In genomic region chr10:75402486-75403143, GRCh38 we compare ENCODE assay signal across 8 cellular contexts. TPM values are rescaled to one million over a fixed set of nuclear protein-coding genes. Genes with fewer than 3 reads are reported as not detected.
DNase-seq lines count a peak whose midpoint lies in the region; ATAC-seq, FAIRE-seq and TF ChIP-seq lines count a peak whose summit lies in the region.

No MANE protein-coding gene starts in this region.

- H3K4me1 Mint-ChIP-seq in T-helper 1 cell treated with Interleukin-12 subunit alpha and Interleukin-12 subunit beta and Interleukin-4 antibody, amounts not matched to agents 30 μg/mL and 1 μg/mL, for 36 hours (ENCODE audit: low read depth), result peaks cover 24% of the 10 kb centered on the region

- 2% methylated on average over 14 of the region's 42 CpGs for WGBS in mammary epithelial cell (ENCODE audit: low coverage, missing lambda C conversion rate)
- WGBS in HepG2 (ENCODE audit: low lambda C conversion rate), result under 1% methylated on average over 25 of the region's 42 CpGs

- TF ChIP-seq RAD21 in HepG2 (CRISPR knock-in tag; IDR thresholded peaks at IDR 0.05), result no peak

- DNase-seq in T-helper 1 cell (no peak), NCI-H226 (peak; percentile 80), mammary epithelial cell (peak; percentile 40), HepG2 (ENCODE audit: low spot score) (no peak), substantia nigra (lab: John Stamatoyannopoulos, UW) (peak in 11 of 49 donors; percentile 27 to 62 (median 35))

- H3K9me3 Mint-ChIP-seq in T-helper 1 cell treated with Interleukin-12 subunit alpha and Interleukin-12 subunit beta and Interleukin-4 antibody, amounts not matched to agents 30 μg/mL and 1 μg/mL, for 36 hours, result no peaks in the 10 kb centered on the region

- TF ChIP-seq EP300 in HepG2 (IDR thresholded peaks at IDR 0.05; ENCODE audit: low read depth in 2 of 2, low read length in 2 of 2) (peak in 1 of 2 experiments; percentile 75; a peak in 1 of 4 replicates), HepG2 (CRISPR knock-in tag; IDR thresholded peaks at IDR 0.05; ENCODE audit: borderline replicate concordance) (peak; percentile 59; the same call in 1 of the 2 replicates)

- POLR2A ChIA-PET in HepG2 (lab: Yijun Ruan, JAX), result interaction anchor here (0.7 to 8.4 kb wide), 36 partner anchors 9 to 901 kb away, joined by 3 to 219 read pairs (median 5); partner anchors contain the start of gene LRMDA

- peak in 1 of 2 experiments; percentile 63; a peak in 2 of 4 replicates for TF ChIP-seq POLR2A in HepG2 (IDR thresholded peaks at IDR 0.05; ENCODE audit: insufficient read depth in 1 of 2, low read depth in 2 of 2, low read length in 2 of 2)

- H4K20me1 ChIP-seq in mammary epithelial cell (ENCODE audit: insufficient read depth, low read length) (no peaks in the 10 kb centered on the region), HepG2 (ENCODE audit: insufficient read depth, low read length) (peaks cover 26% of the 10 kb centered on the region; the same call in 1 of the 2 replicates)

- dilution Hi-C loops in mammary epithelial cell (cut with HindIII; ENCODE audit: low sequenced_read_pairs), result no loop called here

- ATAC-seq in HepG2, result peak; percentile 58
- ATAC-seq in HG03025 (IDR thresholded peaks at IDR 0.05; ENCODE audit: low FRiP score, unreplicated experiment), result no peak
- ATAC-seq in GM21619 (IDR thresholded peaks at IDR 0.05; ENCODE audit: unreplicated experiment), result no peak

- in situ Hi-C loops in mammary epithelial cell (cut with MboI; ENCODE audit: low sequenced_read_pairs in 2 of 2), result loop anchor here in 1 of 2 donors (10.0 to 25.0 kb wide), 3 partner anchors 235 to 632 kb away; no protein-coding TSS in a partner anchor
- in situ Hi-C loops in HepG2 (cut with HindIII; ENCODE audit: extremely low pct_ligation_motif_present, low pct_unique_long_range_greater_than_20kb), result loop anchor here (5.0 kb wide), 1 partner anchor 370 kb away; no protein-coding TSS in a partner anchor

- FAIRE-seq in HepG2 (lab: Jason Lieb, UNC), result no peak

- H3K9ac ChIP-seq in mammary epithelial cell (ENCODE audit: insufficient read depth, low read length) (peak overlapping the region; percentile 36), HepG2 (ENCODE audit: insufficient read depth, low read depth, low read length) (peak overlapping the region; percentile 93)

- no TSS peak for BruUV-seq in mammary epithelial cell (replicated peaks; lab: Mats Ljungman, UMichigan)
- no TSS peak for BruUV-seq in HepG2 (replicated peaks; lab: Mats Ljungman, UMichigan)

- H3K27me3 ChIP-seq in mammary epithelial cell (ENCODE audit: insufficient read depth, low read length) (no peaks in the 10 kb centered on the region), HepG2 (ENCODE audit: control insufficient read depth in 1 of 2, insufficient read depth in 2 of 2, low read length in 2 of 2) (no peaks in the 10 kb centered on the region; a peak in 1 of 5 replicates)

- H3K27ac Mint-ChIP-seq in T-helper 1 cell treated with Interleukin-12 subunit alpha and Interleukin-12 subunit beta and Interleukin-4 antibody, amounts not matched to agents 30 μg/mL and 1 μg/mL, for 36 hours, result peak overlapping the region; percentile 85

- H3K79me2 ChIP-seq in mammary epithelial cell (ENCODE audit: insufficient read depth, low read length) (peaks cover 44% of the 10 kb centered on the region), HepG2 (ENCODE audit: insufficient read depth, low read length) (peaks cover 54% of the 10 kb centered on the region)

- H3K4me3 ChIP-seq in mammary epithelial cell (replicated peaks in 1 of 3; ENCODE audit: insufficient read depth in 1 of 3, low read depth in 2 of 3, low read length in 3 of 3) (peak overlapping the region; percentile 52 to 98 (median 84)), HepG2 (replicated peaks in 1 of 3; ENCODE audit: insufficient read depth in 1 of 3, low read depth in 2 of 3, low read length in 3 of 3) (peak overlapping the region; percentile 77 to 100 (median 95))

- H3K4me3 Mint-ChIP-seq in T-helper 1 cell treated with Interleukin-12 subunit alpha and Interleukin-12 subunit beta and Interleukin-4 antibody, amounts not matched to agents 30 μg/mL and 1 μg/mL, for 36 hours, result peak overlapping the region; percentile 71

- H3K4me1 ChIP-seq in mammary epithelial cell (ENCODE audit: insufficient read depth, low read length) (peaks cover 49% of the 10 kb centered on the region), HepG2 (ENCODE audit: insufficient read depth, low read length) (peaks cover 25% of the 10 kb centered on the region)

- H3K36me3 ChIP-seq in mammary epithelial cell (ENCODE audit: insufficient read depth, low read length), result no peaks in the 10 kb centered on the region
- H3K36me3 ChIP-seq in HepG2 (replicated peaks in 1 of 2; ENCODE audit: control insufficient read depth in 1 of 2, insufficient read depth in 2 of 2, low read length in 2 of 2), result peaks cover 5 to 21% of the 10 kb centered on the region in 2 experiments; a peak in 2 of 5 replicates

- CTCF ChIA-PET in mammary epithelial cell (lab: Charles Lee; ENCODE audit: low non-redundant PET), result interaction anchor here (0.5 to 0.6 kb wide), 3 partner anchors 141 to 942 kb away, joined by 4 to 6 read pairs (median 5); no protein-coding TSS in a partner anchor
- CTCF ChIA-PET in HepG2 (lab: Yijun Ruan, JAX; ENCODE audit: low intra/inter-chr PET ratio, low total read pairs), result interaction anchor here (1.3 kb wide), 1 partner anchor 508 kb away, joined by 3 read pairs; no protein-coding TSS in a partner anchor

- peaks cover 5% of the 10 kb centered on the region for H3K36me3 Mint-ChIP-seq in T-helper 1 cell treated with Interleukin-12 subunit alpha and Interleukin-12 subunit beta and Interleukin-4 antibody, amounts not matched to agents 30 μg/mL and 1 μg/mL, for 36 hours (ENCODE audit: low read depth)

- H3K27ac ChIP-seq in mammary epithelial cell (ENCODE audit: insufficient read depth, low read depth, low read length) (peak overlapping the region; percentile 43), HepG2 (ENCODE audit: extremely low read length, insufficient read depth, low read length) (peak overlapping the region; percentile 97), substantia nigra (ENCODE audit: low read depth, low read length, poor library complexity, severe bottlenecking) (peak overlapping the region; percentile 88)

- H2AFZ ChIP-seq in mammary epithelial cell (ENCODE audit: low read depth, low read length) (peak overlapping the region; percentile 95), HepG2 (ENCODE audit: low read length) (no peak overlapping the region)

- intact Hi-C loops in mammary epithelial cell (cut with micrococcal nuclease), result loop anchor here (2.0 to 10.0 kb wide), 6 partner anchors 62 to 1712 kb away; no protein-coding TSS in a partner anchor
- intact Hi-C loops in HepG2 (cut with micrococcal nuclease; ENCODE audit: unreplicated experiment), result loop anchor here (2.0 to 10.0 kb wide), 5 partner anchors 95 to 900 kb away; no protein-coding TSS in a partner anchor

- no peak for TF ChIP-seq CTCF in mammary epithelial cell (conservative IDR thresholded peaks at IDR 0.05 in 1 of 2, IDR thresholded peaks at IDR 0.05 in 1 of 2; ENCODE audit: extremely low read depth in 1 of 2, insufficient read depth in 1 of 2, low read depth in 1 of 2, low read length in 2 of 2)
- TF ChIP-seq CTCF in HepG2 (CRISPR knock-in tag; IDR thresholded peaks at IDR 0.05), result no peak

- H3K9me3 ChIP-seq in mammary epithelial cell (replicated peaks; ENCODE audit: insufficient read depth, low read length) (no peaks in the 10 kb centered on the region), HepG2 (ENCODE audit: low read length) (no peaks in the 10 kb centered on the region)

- H3K4me2 ChIP-seq in mammary epithelial cell (ENCODE audit: insufficient read depth, low read depth, low read length) (peak overlapping the region; percentile 97), HepG2 (ENCODE audit: low read depth, low read length) (peak overlapping the region; percentile 99)

- H3K27me3 Mint-ChIP-seq in T-helper 1 cell treated with Interleukin-12 subunit alpha and Interleukin-12 subunit beta and Interleukin-4 antibody, amounts not matched to agents 30 μg/mL and 1 μg/mL, for 36 hours (ENCODE audit: low read depth), result peaks cover 75% of the 10 kb centered on the region

RNA-seq across cellular contexts. Expression of gene ZNF503, which starts 1.1 kb away (rescaled TPM):
- total RNA-seq in mammary epithelial cell (10 to 100 TPM; 14.1 to 33.7 TPM), HepG2 (2016; rRNA removed; fragmentation: Illumina TruSeq; extraction: Trizol) (5.8 and 8.3 TPM in 2 replicates)
- polyA plus RNA-seq in mammary epithelial cell (3.8 TPM), HepG2 (2011; rRNA removed) (2.7 and 4.0 TPM in 2 replicates)
- polyA minus RNA-seq in mammary epithelial cell, result 0.83 TPM
- total RNA-seq in HepG2 (2016; cell fraction: cytosol; rRNA removed; fragmentation: Illumina TruSeq; extraction: Trizol; ENCODE audit: low read depth), result 1.8 and 1.9 TPM in 2 replicates
- total RNA-seq in HepG2 (2016; cell fraction: insoluble cytoplasmic fraction; rRNA removed; fragmentation: Illumina TruSeq; extraction: Trizol), result 5.6 and 8.5 TPM in 2 replicates
- 6.0 and 6.3 TPM in 2 replicates for total RNA-seq in HepG2 (2016; cell fraction: membrane; rRNA removed; fragmentation: Illumina TruSeq; extraction: Trizol)
- 8.7 TPM in 2 replicates for total RNA-seq in HepG2 (2016; cell fraction: nucleus; rRNA removed; fragmentation: Illumina TruSeq; extraction: Trizol)
- polyA plus RNA-seq in HepG2 (2011; cell fraction: cytosol; rRNA removed), result 2.4 and 4.0 TPM in 2 replicates
- polyA plus RNA-seq in HepG2 (2011; cell fraction: nucleus; rRNA removed), result 15.1 and 19.3 TPM in 2 replicates
- polyA plus RNA-seq in HepG2 (2012), result 9.8 and 13.3 TPM in 2 replicates
- polyA plus RNA-seq in HepG2 (2016; cell fraction: cytosol; fragmentation: Illumina TruSeq; extraction: Trizol; ENCODE audit: low read depth), result 1.3 and 1.4 TPM in 2 replicates
- polyA plus RNA-seq in HepG2 (2016; cell fraction: insoluble cytoplasmic fraction; fragmentation: Illumina TruSeq; extraction: Trizol; ENCODE audit: low read depth), result 13.9 and 16.9 TPM in 2 replicates
- 4.1 and 4.2 TPM in 2 replicates for polyA plus RNA-seq in HepG2 (2016; cell fraction: membrane; fragmentation: Illumina TruSeq; extraction: Trizol; ENCODE audit: low read depth)
- polyA plus RNA-seq in HepG2 (2016; cell fraction: nucleus; fragmentation: Illumina TruSeq; extraction: Trizol; ENCODE audit: insufficient read depth, low read depth), result 25.1 and 25.7 TPM in 2 replicates
- polyA minus RNA-seq in HepG2 (2011; rRNA and poly(A)+ RNA removed; ENCODE audit: low replicate concordance), result 1.0 and 15.3 TPM in 2 replicates
- polyA minus RNA-seq in HepG2 (2011; cell fraction: cytosol; rRNA and poly(A)+ RNA removed), result 10.1 and 11.8 TPM in 2 replicates
- polyA minus RNA-seq in HepG2 (2011; cell fraction: nucleus; rRNA and poly(A)+ RNA removed), result 7.0 and 10.7 TPM in 2 replicates

RNA-seq across cellular contexts. Expression of gene LRMDA, which starts 28.8 kb away (rescaled TPM):
- total RNA-seq in mammary epithelial cell (under 1 TPM in 1 of 2 donors, not detected in 1; 0.67 TPM), HepG2 (2016; rRNA removed; fragmentation: Illumina TruSeq; extraction: Trizol) (19.3 and 22.0 TPM in 2 replicates)
- polyA plus RNA-seq in mammary epithelial cell (0.37 TPM), HepG2 (2011; rRNA removed) (13.4 and 17.7 TPM in 2 replicates)
- polyA minus RNA-seq in mammary epithelial cell, result not detected
- total RNA-seq in HepG2 (2016; cell fraction: cytosol; rRNA removed; fragmentation: Illumina TruSeq; extraction: Trizol; ENCODE audit: low read depth), result 70.4 and 78.7 TPM in 2 replicates
- 20.0 and 23.4 TPM in 2 replicates for total RNA-seq in HepG2 (2016; cell fraction: insoluble cytoplasmic fraction; rRNA removed; fragmentation: Illumina TruSeq; extraction: Trizol)
- total RNA-seq in HepG2 (2016; cell fraction: membrane; rRNA removed; fragmentation: Illumina TruSeq; extraction: Trizol), result 36.7 and 40.7 TPM in 2 replicates
- 27.3 and 38.1 TPM in 2 replicates for total RNA-seq in HepG2 (2016; cell fraction: nucleus; rRNA removed; fragmentation: Illumina TruSeq; extraction: Trizol)
- 18.1 and 21.4 TPM in 2 replicates for polyA plus RNA-seq in HepG2 (2011; cell fraction: cytosol; rRNA removed)
- 10.7 and 11.9 TPM in 2 replicates for polyA plus RNA-seq in HepG2 (2011; cell fraction: nucleus; rRNA removed)
- 14.6 and 23.3 TPM in 2 replicates for polyA plus RNA-seq in HepG2 (2012)
- 51.8 and 58.1 TPM in 2 replicates for polyA plus RNA-seq in HepG2 (2016; cell fraction: cytosol; fragmentation: Illumina TruSeq; extraction: Trizol; ENCODE audit: low read depth)
- polyA plus RNA-seq in HepG2 (2016; cell fraction: insoluble cytoplasmic fraction; fragmentation: Illumina TruSeq; extraction: Trizol; ENCODE audit: low read depth), result 25.9 and 29.7 TPM in 2 replicates
- polyA plus RNA-seq in HepG2 (2016; cell fraction: membrane; fragmentation: Illumina TruSeq; extraction: Trizol; ENCODE audit: low read depth), result 28.6 and 35.5 TPM in 2 replicates
- polyA plus RNA-seq in HepG2 (2016; cell fraction: nucleus; fragmentation: Illumina TruSeq; extraction: Trizol; ENCODE audit: insufficient read depth, low read depth), result 9.9 and 22.8 TPM in 2 replicates
- 4.1 and 25.5 TPM in 2 replicates for polyA minus RNA-seq in HepG2 (2011; rRNA and poly(A)+ RNA removed; ENCODE audit: low replicate concordance)
- polyA minus RNA-seq in HepG2 (2011; cell fraction: cytosol; rRNA and poly(A)+ RNA removed), result 5.1 and 7.5 TPM in 2 replicates
- polyA minus RNA-seq in HepG2 (2011; cell fraction: nucleus; rRNA and poly(A)+ RNA removed), result 58.6 and 83.8 TPM in 2 replicates

Comparison
In these comparisons a context has a peak if more than half of its experiments do, and no peak if none do; other contexts are left out.
1. DNase-seq: peak in NCI-H226 (single experiment) and mammary epithelial cell (single experiment); none in T-helper 1 cell (0 of 5) and HepG2 (single experiment).
2. H3K27ac ChIP-seq: peak in every context shown above with its lines; median percentile 97 in HepG2; 88 in substantia nigra; 43 in mammary epithelial cell.
3. RNA of gene LRMDA, which starts 28.8 kb away (total RNA-seq): 19.3 to 78.7 TPM in HepG2; 0.67 TPM in mammary epithelial cell; every median in the first group is over 10 times any median in the second.